Comparison of ENCODE assay signal across 25 cellular contexts in the genomic region with DNA sequence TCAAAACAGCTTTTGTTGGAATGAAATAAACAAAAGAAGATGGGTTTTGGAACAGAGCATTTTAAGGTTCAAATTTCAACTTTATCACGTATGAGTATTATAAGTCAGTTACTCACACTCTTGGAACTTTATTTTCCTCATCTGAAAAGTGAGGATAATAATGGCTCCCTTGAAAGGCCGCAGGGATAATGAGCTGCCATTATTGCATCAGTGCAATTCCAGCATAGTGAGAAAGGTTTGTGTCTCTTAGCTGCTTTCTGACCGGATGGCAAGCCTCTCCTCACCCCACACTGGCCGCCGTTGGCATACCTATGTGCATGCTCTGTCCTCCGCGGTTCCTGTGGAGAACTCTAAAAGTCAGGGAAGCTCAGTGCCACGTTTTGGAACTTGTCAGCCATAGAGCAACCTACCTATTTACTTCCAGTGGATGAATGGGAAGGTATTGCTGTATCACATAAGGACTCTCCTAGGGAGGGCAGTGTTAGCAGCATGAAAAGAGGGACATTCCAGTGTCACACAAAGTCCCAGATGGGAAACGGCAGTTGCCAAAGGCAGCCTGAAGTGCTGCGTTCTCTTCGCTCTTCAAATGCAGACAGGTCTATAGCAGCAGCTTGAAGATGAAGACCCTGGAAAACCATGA.
"Had no signal": no experiment of that assay in that cellular context is flagged by ENCODE, and none has a peak within 500 bp of the region (broad histone marks: within the 10 kb centered on the region; RNA-seq: fewer than 3 reads in every experiment).

No MANE protein-coding gene starts in this region.

- H3K4me3 ChIP-seq: gastroesophageal sphincter, right lobe of liver, uterus had no signal

- H3K4me1 ChIP-seq: gastroesophageal sphincter, right lobe of liver, uterus had no signal

- ATAC-seq: activated CD4-positive, alpha-beta T cell treated with anti-CD3 and anti-CD28 coated beads for 36 hours; activated CD8-positive, alpha-beta memory T cell treated with anti-CD3 and anti-CD28 coated beads, Interleukin-2, amount 10 ng/mL, durations not matched to agents 7 days and 5 days; activated CD8-positive, alpha-beta T cell treated with anti-CD3 and anti-CD28 coated beads, Interleukin-2, amount 10 ng/mL, durations not matched to agents 7 days and 5 days; activated naive CD4-positive, alpha-beta T cell treated with anti-CD3 and anti-CD28 coated beads, Interleukin-2, amount 50 U/mL, for 72 hours; effector memory CD8-positive, alpha-beta T cell; gastroesophageal sphincter; left colon; right lobe of liver; stimulated activated memory B cell treated with anti-CD40 and anti-IgM and Interleukin-4, amounts not matched to agents 10 μg/mL and 1 μg/mL and 100 μg/mL, for 72 hours; stimulated activated naive CD8-positive, alpha-beta T cell treated with anti-CD3 and anti-CD28 coated beads, Interleukin-15, amount 100 ng/mL, for 72 hours had no signal

- H3K9me3 ChIP-seq: gastroesophageal sphincter, right lobe of liver, uterus had no signal

- H3K36me3 ChIP-seq: gastroesophageal sphincter, right lobe of liver, uterus had no signal

- H3K27me3 ChIP-seq: uterus had no signal

- H3K27ac ChIP-seq: gastroesophageal sphincter, right lobe of liver, uterus had no signal

- DNase-seq: activated CD4-positive, alpha-beta T cell treated with anti-CD3 and anti-CD28 coated beads for 36 hours; activated CD4-positive, CD25-positive, alpha-beta regulatory T cell; activated CD8-positive, alpha-beta memory T cell treated with anti-CD3 and anti-CD28 coated beads, Interleukin-2, amount 10 ng/mL, durations not matched to agents 7 days and 5 days; activated CD8-positive, alpha-beta T cell treated with anti-CD3 and anti-CD28 coated beads, Interleukin-2, amount 10 ng/mL, durations not matched to agents 7 days and 5 days; activated T-cell treated with anti-CD3 and anti-CD28 coated beads, Interleukin-2, amount 50 U/mL, for 48 hours; cortex of kidney; effector memory CD8-positive, alpha-beta T cell; hippocampal formation; immature natural killer cell; kidney; left colon; mammary epithelial cell; naive B cell; nephron progenitor cell; right lobe of liver; small intestine; stimulated activated CD4-positive, alpha-beta T cell treated with anti-CD3 and anti-CD28 coated beads, Interleukin-1b, Interleukin-23, amount 100 ng/mL, for 48 hours; stimulated activated CD4-positive, alpha-beta T cell treated with anti-CD3 and anti-CD28 coated beads, Interleukin-4, amount 100 ng/mL, for 4 hours; stimulated activated CD8-positive, alpha-beta memory T cell treated with anti-CD3 and anti-CD28 coated beads, Interleukin-4, amount 100 ng/mL, for 48 hours; stimulated activated naive CD8-positive, alpha-beta T cell treated with anti-CD3 and anti-CD28 coated beads, Interleukin-15, amount 100 ng/mL, for 72 hours; T-helper 2 cell; uterus had no signal
